9 cellular contexts compared by ENCODE assay signal in the genomic region with DNA sequence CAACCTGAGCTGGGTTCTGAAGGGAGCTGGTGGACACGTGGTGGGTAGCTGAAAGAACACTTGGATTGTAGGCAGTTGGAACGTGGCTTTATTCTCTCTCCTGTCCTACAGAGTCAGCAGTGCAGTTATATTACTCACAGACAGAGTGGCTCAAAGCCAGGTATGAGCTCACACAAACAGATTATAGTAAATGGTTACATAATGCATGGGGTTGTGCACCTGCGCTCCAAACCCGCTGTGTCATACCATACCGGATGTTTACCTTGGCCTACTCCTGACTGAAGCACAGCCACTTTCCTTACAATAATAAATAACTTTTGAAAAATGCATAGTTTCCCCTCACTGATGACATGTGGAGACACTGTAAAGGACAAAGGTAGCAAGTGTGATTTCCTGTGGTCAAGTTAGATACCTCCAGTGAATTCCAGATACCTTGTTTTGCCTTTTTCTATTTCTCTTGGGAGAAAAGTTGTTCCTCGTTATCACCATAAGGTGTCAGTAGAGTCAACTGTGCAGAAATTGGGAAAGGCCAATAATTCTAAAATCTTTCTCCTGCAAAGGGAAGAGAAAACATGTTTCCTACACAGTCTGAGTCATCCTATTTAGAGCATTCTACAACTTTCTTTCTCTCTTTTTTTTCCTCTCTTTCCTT. TPM values are rescaled to one million over a fixed set of nuclear protein-coding genes. Genes with fewer than 3 reads are reported as not detected.
DNase-seq lines count a peak whose midpoint lies in the region; ATAC-seq and TF ChIP-seq lines count a peak whose summit lies in the region.
"Had no signal": no experiment of that assay in that cellular context is flagged by ENCODE, and none has a peak within 500 bp of the region (broad histone marks: within the 10 kb centered on the region; RNA-seq: fewer than 3 reads in every experiment).

No MANE protein-coding gene starts in this region.

- no peaks in the 10 kb centered on the region for H3K36me3 Mint-ChIP-seq in activated CD4-positive, alpha-beta memory T cell treated with anti-CD3 and anti-CD28 coated beads for 36 hours
- H3K36me3 Mint-ChIP-seq in activated CD4-positive, alpha-beta memory T cell treated with anti-CD3 and anti-CD28 coated beads, Interleukin-2, amount 10 ng/mL, durations not matched to agents 7 days and 5 days (ENCODE audit: low read depth), result no peaks in the 10 kb centered on the region

- H3K9me3 Mint-ChIP-seq in activated CD4-positive, alpha-beta memory T cell treated with anti-CD3 and anti-CD28 coated beads for 36 hours, result peaks cover 30% of the 10 kb centered on the region
- H3K9me3 Mint-ChIP-seq in activated CD4-positive, alpha-beta memory T cell treated with anti-CD3 and anti-CD28 coated beads, Interleukin-2, amount 10 ng/mL, durations not matched to agents 7 days and 5 days, result peaks cover 10% of the 10 kb centered on the region

- no peak overlapping the region for H3K27ac Mint-ChIP-seq in activated CD4-positive, alpha-beta memory T cell treated with anti-CD3 and anti-CD28 coated beads for 36 hours
- no peak overlapping the region for H3K27ac Mint-ChIP-seq in activated CD4-positive, alpha-beta memory T cell treated with anti-CD3 and anti-CD28 coated beads, Interleukin-2, amount 10 ng/mL, durations not matched to agents 7 days and 5 days

- no peaks in the 10 kb centered on the region for H3K36me3 ChIP-seq in upper lobe of left lung

- no peak overlapping the region for H3K4me3 Mint-ChIP-seq in activated CD4-positive, alpha-beta memory T cell treated with anti-CD3 and anti-CD28 coated beads for 36 hours
- H3K4me3 Mint-ChIP-seq in activated CD4-positive, alpha-beta memory T cell treated with anti-CD3 and anti-CD28 coated beads, Interleukin-2, amount 10 ng/mL, durations not matched to agents 7 days and 5 days, result no peak overlapping the region

- WGBS in right cardiac atrium, result 60% methylated on average over 6 of the region's 6 CpGs
- 64 to 81% methylated on average over 6 of the region's 6 CpGs for WGBS in upper lobe of left lung, 2 donors

- peaks cover 7% of the 10 kb centered on the region for H3K4me1 Mint-ChIP-seq in activated CD4-positive, alpha-beta memory T cell treated with anti-CD3 and anti-CD28 coated beads for 36 hours (ENCODE audit: low read depth)
- peaks cover 8% of the 10 kb centered on the region for H3K4me1 Mint-ChIP-seq in activated CD4-positive, alpha-beta memory T cell treated with anti-CD3 and anti-CD28 coated beads, Interleukin-2, amount 10 ng/mL, durations not matched to agents 7 days and 5 days

- peak; percentile 54 to 87 for ATAC-seq in right cardiac atrium
- ATAC-seq in upper lobe of left lung (ENCODE audit: low FRiP score in 2 of 2), result peak; percentile 32 to 61
- no peak for ATAC-seq in HG03196 (IDR thresholded peaks at IDR 0.05; ENCODE audit: unreplicated experiment)
- ATAC-seq in GM21737 (IDR thresholded peaks at IDR 0.05; ENCODE audit: unreplicated experiment), result no peak

- CTCF ChIA-PET in activated CD4-positive, alpha-beta memory T cell treated with anti-CD3 and anti-CD28 coated beads for 36 hours (lab: Charles Lee), result interaction anchor here (1.6 kb wide), 1 partner anchor 24 kb away, joined by 5 read pairs; no protein-coding TSS in a partner anchor
- CTCF ChIA-PET in activated CD4-positive, alpha-beta memory T cell treated with anti-CD3 and anti-CD28 coated beads, Interleukin-2, amount 10 ng/mL, durations not matched to agents 7 days and 5 days (lab: Charles Lee), result interaction anchor here (1.0 kb wide), 1 partner anchor 25 kb away, joined by 3 read pairs; no protein-coding TSS in a partner anchor

- H3K4me1 ChIP-seq in right cardiac atrium (ENCODE audit: control insufficient read depth, insufficient read depth, low read length), result no peaks in the 10 kb centered on the region
- no peaks in the 10 kb centered on the region for H3K4me1 ChIP-seq in upper lobe of left lung

- peak in 5 of 6 experiments; percentile 21 to 49 (median 29) for TF ChIP-seq CTCF in upper lobe of left lung (IDR thresholded peaks at IDR 0.05)

- H3K27me3 Mint-ChIP-seq in activated CD4-positive, alpha-beta memory T cell treated with anti-CD3 and anti-CD28 coated beads for 36 hours, result peaks cover 30% of the 10 kb centered on the region
- peaks cover 6% of the 10 kb centered on the region for H3K27me3 Mint-ChIP-seq in activated CD4-positive, alpha-beta memory T cell treated with anti-CD3 and anti-CD28 coated beads, Interleukin-2, amount 10 ng/mL, durations not matched to agents 7 days and 5 days

- no peak overlapping the region for H3K27ac ChIP-seq in right cardiac atrium (ENCODE audit: low read length)
- no peak overlapping the region for H3K27ac ChIP-seq in upper lobe of left lung
- H3K27ac ChIP-seq: SK-N-MC had no signal

- no peak for TF ChIP-seq POLR2A in upper lobe of left lung (IDR thresholded peaks at IDR 0.05)

- H3K27me3 ChIP-seq in right cardiac atrium (ENCODE audit: control insufficient read depth, insufficient read depth), result no peaks in the 10 kb centered on the region
- H3K27me3 ChIP-seq in upper lobe of left lung, result no peaks in the 10 kb centered on the region

- no peaks in the 10 kb centered on the region for H3K9me3 ChIP-seq in right cardiac atrium (ENCODE audit: control insufficient read depth, low read length)
- H3K9me3 ChIP-seq in upper lobe of left lung, result no peaks in the 10 kb centered on the region

- TF ChIP-seq EP300 in upper lobe of left lung (IDR thresholded peaks at IDR 0.05), result no peak

- intact Hi-C loops in activated CD4-positive, alpha-beta memory T cell treated with anti-CD3 and anti-CD28 coated beads for 36 hours (cut with micrococcal nuclease), result no loop called here
- intact Hi-C loops in right cardiac atrium (cut with DNase I), result no loop called here

- no peak overlapping the region for H3K4me3 ChIP-seq in right cardiac atrium (ENCODE audit: low read length)
- no peak overlapping the region for H3K4me3 ChIP-seq in upper lobe of left lung
- H3K4me3 ChIP-seq: SK-N-MC had no signal

- DNase-seq in activated CD4-positive, alpha-beta memory T cell treated with anti-CD3 and anti-CD28 coated beads for 36 hours, result peak; percentile 24
- DNase-seq in activated CD4-positive, alpha-beta memory T cell treated with anti-CD3 and anti-CD28 coated beads, Interleukin-2, amount 10 ng/mL, durations not matched to agents 7 days and 5 days, result no peak
- DNase-seq in SHP77 treated with DMSO at 0.1 percent for 48 hours (lab: John Stamatoyannopoulos, UW), result peak; percentile 41
- DNase-seq in right cardiac atrium, result peak in 2 of 3 donors; percentile 27 to 43
- no peak for DNase-seq in upper lobe of left lung
- DNase-seq in cerebellum (ENCODE audit: low spot score), result no peak

- POLR2A ChIA-PET in activated CD4-positive, alpha-beta memory T cell treated with anti-CD3 and anti-CD28 coated beads for 36 hours (lab: Charles Lee), result no interaction called here
- POLR2A ChIA-PET in activated CD4-positive, alpha-beta memory T cell treated with anti-CD3 and anti-CD28 coated beads, Interleukin-2, amount 10 ng/mL, durations not matched to agents 7 days and 5 days (lab: Charles Lee), result no interaction called here

RNA-seq across cellular contexts. Expression of gene MS4A6A, which starts 13.5 kb away (rescaled TPM):
- total RNA-seq in activated CD4-positive, alpha-beta memory T cell treated with anti-CD3 and anti-CD28 coated beads for 36 hours, result not detected
- not detected for total RNA-seq in activated CD4-positive, alpha-beta memory T cell treated with anti-CD3 and anti-CD28 coated beads, Interleukin-2, amount 10 ng/mL, durations not matched to agents 7 days and 5 days
- 10 to 100 TPM; 63.0 to 99.0 (median 82.8) TPM for total RNA-seq in right cardiac atrium
- polyA plus RNA-seq in right cardiac atrium, result 16.5 TPM
- total RNA-seq in upper lobe of left lung, result 100 to 1,000 TPM in 2 of 6 donors, 10 to 100 TPM in 4; 21.4 to 156 (median 97.0) TPM
- 3.3 TPM for total RNA-seq in cerebellum

Comparison
In these comparisons a context has a peak if more than half of its experiments do, and no peak if none do; other contexts are left out.
1. DNase-seq: peak in activated CD4-positive, alpha-beta memory T cell treated with anti-CD3 and anti-CD28 coated beads for 36 hours (single experiment), SHP77 treated with DMSO at 0.1 percent for 48 hours (single experiment) and right cardiac atrium (2 of 3); none in activated CD4-positive, alpha-beta memory T cell treated with anti-CD3 and anti-CD28 coated beads, Interleukin-2, amount 10 ng/mL, durations not matched to agents 7 days and 5 days (single experiment), upper lobe of left lung (0 of 2) and cerebellum (single experiment).
2. ATAC-seq: peak in right cardiac atrium (2 of 2) and upper lobe of left lung (2 of 2); none in HG03196 (single experiment) and GM21737 (single experiment).